Comparison of ENCODE assay signal across 8 cellular contexts in the genomic region with DNA sequence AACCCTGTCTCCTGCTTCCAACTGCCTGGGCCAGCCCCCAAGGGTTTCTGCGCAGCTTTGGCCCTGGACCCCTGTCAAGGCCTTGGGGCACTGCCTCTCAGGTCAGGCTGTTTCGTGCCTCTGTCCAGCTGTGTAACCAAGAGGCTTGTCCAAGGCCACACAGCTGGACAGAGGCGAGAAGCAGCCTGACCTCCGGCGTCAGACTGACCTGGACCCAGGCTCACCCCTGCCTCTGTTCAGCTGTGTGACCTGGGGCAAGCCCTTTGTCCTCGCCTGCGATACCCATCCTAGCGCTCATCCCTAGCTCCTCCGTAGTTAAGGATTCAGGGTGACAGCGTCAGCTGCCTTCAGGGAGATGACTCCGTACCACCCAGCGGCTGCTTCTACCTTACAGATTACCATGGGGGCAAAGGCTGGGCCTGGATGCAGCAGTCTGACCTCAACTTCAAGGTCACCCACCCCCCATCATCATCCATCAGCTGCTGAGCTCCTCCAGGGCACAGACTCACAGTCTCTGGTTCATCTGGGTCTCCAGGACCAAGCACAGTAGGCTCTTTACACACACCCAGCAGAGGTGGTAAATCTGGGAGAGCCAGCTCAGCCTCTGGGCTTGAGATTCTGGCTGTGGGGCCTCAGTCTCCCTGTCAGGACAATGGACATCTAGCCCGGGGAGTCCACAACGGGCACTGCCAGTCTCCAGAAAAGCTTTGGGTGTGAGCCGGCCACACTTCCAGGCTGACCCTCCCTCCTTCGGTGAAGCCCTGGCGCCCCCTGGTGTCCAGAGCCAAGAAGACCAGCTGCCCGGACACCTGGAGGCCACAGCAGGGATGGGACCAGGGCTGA. TPM values are rescaled to one million over a fixed set of nuclear protein-coding genes. Genes with fewer than 3 reads are reported as not detected.
DNase-seq lines count a peak whose midpoint lies in the region; ATAC-seq and TF ChIP-seq lines count a peak whose summit lies in the region.

No MANE protein-coding gene starts in this region.

- DNase-seq in BE2C: peak; percentile 95
- peak; percentile 60 for DNase-seq in NCI-H1105 treated with DMSO at 0.1 percent for 48 hours (lab: John Stamatoyannopoulos, UW)
- DNase-seq in T-helper 2 cell treated with Interferon-gamma antibody and Interleukin-4, amounts not matched to agents 5 μg/mL and 100 μg/mL, for 36 hours (ENCODE audit: low spot score): peak; percentile 77
- DNase-seq in amniotic stem cell (lab: John Stamatoyannopoulos, UW): peak; percentile 55
- peak; percentile 92 to 97 (median 95) for DNase-seq in right cardiac atrium
- peak; percentile 95 for DNase-seq in sigmoid colon

- H3K27ac ChIP-seq in right cardiac atrium (ENCODE audit: low read length) (peak overlapping the region; percentile 59), sigmoid colon (peak overlapping the region in 1 of 4 donors; percentile 37)

- TF ChIP-seq CTCF in BE2C (IDR thresholded peaks at IDR 0.05; ENCODE audit: low read depth, low read length) (peak; percentile 92), sigmoid colon (IDR thresholded peaks at IDR 0.05) (peak; percentile 74 to 90 (median 84))

- ATAC-seq in GM19468 (IDR thresholded peaks at IDR 0.05; ENCODE audit: extremely low read depth, unreplicated experiment) (peak; percentile 62), right cardiac atrium (peak; percentile 64 to 69), GM18511 (IDR thresholded peaks at IDR 0.05; ENCODE audit: unreplicated experiment) (no peak)

- no peak overlapping the region for H3K27ac Mint-ChIP-seq in T-helper 2 cell treated with Interferon-gamma antibody and Interleukin-4, amounts not matched to agents 5 μg/mL and 100 μg/mL, for 36 hours

- no peak for TF ChIP-seq POLR2A in sigmoid colon (IDR thresholded peaks at IDR 0.05)

- no peak overlapping the region for H3K4me3 Mint-ChIP-seq in T-helper 2 cell treated with Interferon-gamma antibody and Interleukin-4, amounts not matched to agents 5 μg/mL and 100 μg/mL, for 36 hours

- TF ChIP-seq EP300 in sigmoid colon (IDR thresholded peaks at IDR 0.05): no peak

- H3K9me3 Mint-ChIP-seq in T-helper 2 cell treated with Interferon-gamma antibody and Interleukin-4, amounts not matched to agents 5 μg/mL and 100 μg/mL, for 36 hours: no peaks in the 10 kb centered on the region

- no peaks in the 10 kb centered on the region for H3K9me3 ChIP-seq in BE2C
- H3K9me3 ChIP-seq in right cardiac atrium (ENCODE audit: control insufficient read depth, low read length): no peaks in the 10 kb centered on the region
- no peaks in the 10 kb centered on the region for H3K9me3 ChIP-seq in sigmoid colon

- intact Hi-C loops in right cardiac atrium (cut with DNase I) (loop anchor here in 3 of 4 donors (5.0 to 10.0 kb wide), 3 partner anchors 65 to 135 kb away; partner anchors contain the start of genes TOR2A (in 3 of the 3) and FPGS (in 2 of the 3)), sigmoid colon (cut with DNase I) (loop anchor here (2.0 to 5.0 kb wide), 3 partner anchors 67 to 279 kb away; partner anchors contain the start of gene FPGS)

- peaks cover 3% of the 10 kb centered on the region for H3K36me3 Mint-ChIP-seq in T-helper 2 cell treated with Interferon-gamma antibody and Interleukin-4, amounts not matched to agents 5 μg/mL and 100 μg/mL, for 36 hours (ENCODE audit: low read depth)

- no peaks in the 10 kb centered on the region for H3K27me3 Mint-ChIP-seq in T-helper 2 cell treated with Interferon-gamma antibody and Interleukin-4, amounts not matched to agents 5 μg/mL and 100 μg/mL, for 36 hours (ENCODE audit: low read depth)

- H3K27me3 ChIP-seq in BE2C: no peaks in the 10 kb centered on the region
- H3K27me3 ChIP-seq in right cardiac atrium (ENCODE audit: control insufficient read depth, insufficient read depth): no peaks in the 10 kb centered on the region
- no peaks in the 10 kb centered on the region for H3K27me3 ChIP-seq in sigmoid colon

- 64% methylated on average over 18 of the region's 18 CpGs for WGBS in right cardiac atrium
- WGBS in sigmoid colon, 2 donors: 62 to 67% methylated on average over 18 of the region's 18 CpGs

- H3K4me3 ChIP-seq in BE2C (ENCODE audit: low read depth, low read length) (no peak overlapping the region), right cardiac atrium (ENCODE audit: low read length) (no peak overlapping the region), sigmoid colon (no peak overlapping the region)

- peaks cover 14% of the 10 kb centered on the region for H3K4me1 Mint-ChIP-seq in T-helper 2 cell treated with Interferon-gamma antibody and Interleukin-4, amounts not matched to agents 5 μg/mL and 100 μg/mL, for 36 hours (ENCODE audit: low read depth)

- H3K4me1 ChIP-seq in BE2C: peaks cover 8% of the 10 kb centered on the region
- H3K4me1 ChIP-seq in right cardiac atrium (ENCODE audit: control insufficient read depth, insufficient read depth, low read length): peaks cover 4% of the 10 kb centered on the region
- H3K4me1 ChIP-seq in sigmoid colon: peaks cover 0 to 17% (median 16%) of the 10 kb centered on the region in 4 donors

- peaks cover 8% of the 10 kb centered on the region for H3K36me3 ChIP-seq in BE2C
- H3K36me3 ChIP-seq in sigmoid colon: peaks cover 0 to 47% (median 16%) of the 10 kb centered on the region in 4 donors

RNA-seq across cellular contexts. Expression of gene AK1, which starts 7.9 kb away (rescaled TPM):
- polyA plus RNA-seq in BE2C (2012; ENCODE audit: insufficient read depth, insufficient read length, low read depth): 236 TPM
- total RNA-seq in right cardiac atrium (100 to 1,000 TPM; 630 to 722 (median 659) TPM), sigmoid colon (10 to 100 TPM; 28.8 to 73.2 (median 48.7) TPM)
- polyA plus RNA-seq in right cardiac atrium (811 TPM), sigmoid colon (100 to 1,000 TPM in 1 of 3 donors, 10 to 100 TPM in 2; 85.9 to 254 (median 85.9) TPM)

RNA-seq across cellular contexts. Expression of gene ENG, which starts 15.1 kb away (rescaled TPM):
- 9.0 TPM for polyA plus RNA-seq in BE2C (2012; ENCODE audit: insufficient read depth, insufficient read length, low read depth)
- total RNA-seq in right cardiac atrium: 100 to 1,000 TPM; 275 to 462 (median 364) TPM
- 362 TPM for polyA plus RNA-seq in right cardiac atrium
- 10 to 100 TPM; 17.1 to 28.5 (median 20.6) TPM for total RNA-seq in sigmoid colon
- polyA plus RNA-seq in sigmoid colon: 10 to 100 TPM in 2 of 3 donors, 1 to 10 TPM in 1; 5.4 to 50.4 (median 25.7) TPM

RNA-seq across cellular contexts. Expression of gene ST6GALNAC6, which starts 29.9 kb away (rescaled TPM):
- 40.4 TPM for polyA plus RNA-seq in BE2C (2012; ENCODE audit: insufficient read depth, insufficient read length, low read depth)
- 10 to 100 TPM; 60.1 to 73.7 (median 65.2) TPM for total RNA-seq in right cardiac atrium
- 55.9 TPM for polyA plus RNA-seq in right cardiac atrium
- 100 to 1,000 TPM; 107 to 125 (median 114) TPM for total RNA-seq in sigmoid colon
- 100 to 1,000 TPM in 1 of 3 donors, 10 to 100 TPM in 2; 35.6 to 112 (median 87.1) TPM for polyA plus RNA-seq in sigmoid colon

RNA-seq across cellular contexts. Expression of gene ST6GALNAC4, which starts 47.3 kb away (rescaled TPM):
- polyA plus RNA-seq in BE2C (2012; ENCODE audit: insufficient read depth, insufficient read length, low read depth): 39.4 TPM
- total RNA-seq in right cardiac atrium: 10 to 100 TPM; 26.3 to 36.7 (median 32.3) TPM
- polyA plus RNA-seq in right cardiac atrium: 24.3 TPM
- 10 to 100 TPM; 22.8 to 27.7 (median 25.5) TPM for total RNA-seq in sigmoid colon
- 10 to 100 TPM; 25.2 to 51.1 (median 37.7) TPM for polyA plus RNA-seq in sigmoid colon

Comparison
In these comparisons a context has a peak if more than half of its experiments do, and no peak if none do; other contexts are left out.
1. RNA of gene AK1, which starts 7.9 kb away (total RNA-seq): 630 to 722 TPM in right cardiac atrium; 28.8 to 73.2 TPM in sigmoid colon; every median in the first group is over 4 times any median in the second.
2. RNA of gene ENG, which starts 15.1 kb away (total RNA-seq): 275 to 462 TPM in right cardiac atrium; 17.1 to 28.5 TPM in sigmoid colon; every median in the first group is over 4 times any median in the second.
3. Peak in every context shown above with its lines, with median percentiles within 50 percentile points of each other: DNase-seq.